In genomic region chr17:32265192-32265895, GRCh38 we compare ENCODE assay signal across 8 cellular contexts.
DNase-seq lines count a peak whose midpoint lies in the region; ATAC-seq and TF ChIP-seq lines count a peak whose summit lies in the region.

A gene with protein sequence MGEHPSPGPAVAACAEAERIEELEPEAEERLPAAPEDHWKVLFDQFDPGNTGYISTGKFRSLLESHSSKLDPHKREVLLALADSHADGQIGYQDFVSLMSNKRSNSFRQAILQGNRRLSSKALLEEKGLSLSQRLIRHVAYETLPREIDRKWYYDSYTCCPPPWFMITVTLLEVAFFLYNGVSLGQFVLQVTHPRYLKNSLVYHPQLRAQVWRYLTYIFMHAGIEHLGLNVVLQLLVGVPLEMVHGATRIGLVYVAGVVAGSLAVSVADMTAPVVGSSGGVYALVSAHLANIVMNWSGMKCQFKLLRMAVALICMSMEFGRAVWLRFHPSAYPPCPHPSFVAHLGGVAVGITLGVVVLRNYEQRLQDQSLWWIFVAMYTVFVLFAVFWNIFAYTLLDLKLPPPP (plus strand): TSS chr17:32265832. CDS start chr17:32266190, 358 bp downstream.

- no peak for TF ChIP-seq CTCF in HL-60 (IDR thresholded peaks at IDR 0.05; ENCODE audit: insufficient read depth, low read length)
- TF ChIP-seq CTCF in astrocyte of the cerebellum (IDR thresholded peaks at IDR 0.05; ENCODE audit: low read depth, low read length, missing control alignments): no peak

- H3K4me3 Mint-ChIP-seq in stimulated activated naive B cell treated with anti-CD40 and anti-IgM and Interleukin-4, amounts not matched to agents 10 μg/mL and 1 μg/mL and 100 μg/mL, for 72 hours: peak within 1 kb of the TSS; percentile 82

- peak within 1 kb of the TSS; percentile 57; the same call in 1 of the 2 replicates for H3K9ac ChIP-seq in iPS-20b (ENCODE audit: low read depth, low read length)

- no peaks in the 10 kb centered on the region for H3K9me3 Mint-ChIP-seq in stimulated activated naive B cell treated with anti-CD40 and anti-IgM and Interleukin-4, amounts not matched to agents 10 μg/mL and 1 μg/mL and 100 μg/mL, for 72 hours

- in situ Hi-C loops in astrocyte of the cerebellum (cut with HindIII; ENCODE audit: low sequenced_read_pairs): no loop called here

- peak; percentile 40 for DNase-seq in CD1c-positive myeloid dendritic cell (ENCODE audit: extremely low spot score)
- DNase-seq in HL-60 (ENCODE audit: low read depth in 1 of 2, low spot score in 1 of 2): no peak
- no peak for DNase-seq in astrocyte of the cerebellum (ENCODE audit: low read depth)
- DNase-seq in stimulated activated naive B cell treated with anti-CD40 and anti-IgM and Interleukin-4, amounts not matched to agents 10 μg/mL and 1 μg/mL and 100 μg/mL, for 72 hours: no peak
- no peak for DNase-seq in cerebellar cortex (ENCODE audit: low spot score)
- no peak for DNase-seq in inferior parietal cortex (ENCODE audit: extremely low spot score)

- peaks cover 75% of the 10 kb centered on the region for H3K27me3 ChIP-seq in HL-60 (ENCODE audit: insufficient read depth, poor library complexity, severe bottlenecking)
- H3K27me3 ChIP-seq in iPS-20b (ENCODE audit: insufficient read depth, low read length): peaks cover 67% of the 10 kb centered on the region

- H3K4me3 ChIP-seq in HL-60 (replicated peaks; ENCODE audit: insufficient read depth, low read length) (peak within 1 kb of the TSS; percentile 42), astrocyte of the cerebellum (ENCODE audit: low read depth, low read length) (peak within 1 kb of the TSS; percentile 46), iPS-20b (ENCODE audit: low read length) (peak within 1 kb of the TSS; percentile 80)

- H3K27ac Mint-ChIP-seq in stimulated activated naive B cell treated with anti-CD40 and anti-IgM and Interleukin-4, amounts not matched to agents 10 μg/mL and 1 μg/mL and 100 μg/mL, for 72 hours: peak within 1 kb of the TSS; percentile 56

- H3K36me3 Mint-ChIP-seq in stimulated activated naive B cell treated with anti-CD40 and anti-IgM and Interleukin-4, amounts not matched to agents 10 μg/mL and 1 μg/mL and 100 μg/mL, for 72 hours: no peaks in the 10 kb centered on the region

- ATAC-seq in stimulated activated naive B cell treated with anti-CD40 and anti-IgM and Interleukin-4, amounts not matched to agents 10 μg/mL and 1 μg/mL and 100 μg/mL, for 72 hours (replicated peaks): peak in 1 of 2 donors; percentile 5
- no peak for ATAC-seq in GM21723 (IDR thresholded peaks at IDR 0.05; ENCODE audit: unreplicated experiment)

- H3K9me3 ChIP-seq in iPS-20b (ENCODE audit: insufficient read depth, low read depth, low read length): no peaks in the 10 kb centered on the region

- H3K4me1 Mint-ChIP-seq in stimulated activated naive B cell treated with anti-CD40 and anti-IgM and Interleukin-4, amounts not matched to agents 10 μg/mL and 1 μg/mL and 100 μg/mL, for 72 hours: peaks cover 18 to 32% of the 10 kb centered on the region in 2 donors

- H3K27ac ChIP-seq in HL-60 (replicated peaks): no peak within 1 kb of the TSS
- H3K27ac ChIP-seq in iPS-20b (ENCODE audit: low read length): no peak within 1 kb of the TSS

- no peaks in the 10 kb centered on the region for H3K36me3 ChIP-seq in iPS-20b (ENCODE audit: insufficient read depth, low read depth, low read length)

- H3K27me3 Mint-ChIP-seq in stimulated activated naive B cell treated with anti-CD40 and anti-IgM and Interleukin-4, amounts not matched to agents 10 μg/mL and 1 μg/mL and 100 μg/mL, for 72 hours: peaks cover 74% of the 10 kb centered on the region in 2 donors

- H3K4me1 ChIP-seq in iPS-20b (ENCODE audit: insufficient read depth, low read length): peaks cover 14% of the 10 kb centered on the region
